Comparison of ENCODE assay signal across 27 cellular contexts in the genomic region with DNA sequence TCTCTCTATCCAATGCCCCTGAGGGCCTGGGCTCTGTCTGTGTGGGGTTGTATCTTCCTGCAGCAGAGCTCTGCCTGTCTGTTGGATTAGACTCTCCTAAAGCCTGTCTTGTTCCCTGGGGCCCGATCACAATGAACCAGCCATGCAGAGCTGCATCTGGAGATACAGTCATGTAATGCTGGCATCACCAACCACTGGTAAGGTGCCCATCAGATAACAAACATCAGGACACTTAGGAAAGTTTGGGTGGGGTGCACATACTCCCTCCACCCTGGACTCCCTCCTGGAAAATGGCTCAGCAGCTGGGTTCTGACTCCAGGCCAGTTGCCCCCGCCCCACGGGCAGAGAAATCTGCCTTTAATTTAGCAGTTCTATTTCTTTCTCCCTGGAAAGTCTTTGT.
"Had no signal": no experiment of that assay in that cellular context is flagged by ENCODE, and none has a peak within 500 bp of the region (broad histone marks: within the 10 kb centered on the region; RNA-seq: fewer than 3 reads in every experiment).

No MANE protein-coding gene starts in this region.

- H3K9me3 ChIP-seq: SJSA1 had no signal

- H3K4me3 ChIP-seq: SJSA1 had no signal

- H3K27me3 ChIP-seq: brain microvascular endothelial cell had no signal

- H3K4me1 ChIP-seq: SJSA1 had no signal

- H3K36me3 ChIP-seq: brain microvascular endothelial cell, SJSA1, WERI-Rb-1 had no signal

- DNase-seq: activated CD4-positive, alpha-beta T cell treated with anti-CD3 and anti-CD28 coated beads for 36 hours; activated CD8-positive, alpha-beta memory T cell treated with anti-CD3 and anti-CD28 coated beads, Interleukin-2, amount 50 U/mL, for 4 hours; activated CD8-positive, alpha-beta T cell treated with anti-CD3 and anti-CD28 coated beads for 36 hours; activated gamma-delta T cell treated with Interleukin-2 at 50 U/mL for 16 hours; activated naive CD4-positive, alpha-beta T cell treated with anti-CD3 and anti-CD28 coated beads, Interleukin-2, amount 10 ng/mL, durations not matched to agents 7 days and 5 days; activated naive CD8-positive, alpha-beta T cell treated with anti-CD3 and anti-CD28 coated beads for 36 hours; activated T-cell treated with anti-CD3 and anti-CD28 coated beads, Interleukin-2, amount 50 U/mL, for 72 hours; brain microvascular endothelial cell; KG1; MV-4-11; NCI-H1092 treated with DMSO at 0.1 percent for 48 hours; NCI-H1417 treated with DMSO at 0.1 percent for 48 hours; NCI-H1694; NCI-H2029; NCI-H2107; NCI-H345; NCI-H510A; NCI-H69; NK-92 treated with Interleukin-12 subunit alpha and Interleukin-12 subunit beta, amount 100 ng/mL, for 24 hours; OCI-M1; Right ventricle myocardium superior; T-helper 17 cell; T-helper 9 cell; WERI-Rb-1 had no signal

- H3K27ac ChIP-seq: brain microvascular endothelial cell, RWPE1, SJSA1, WERI-Rb-1 had no signal

- ATAC-seq: activated CD4-positive, alpha-beta T cell treated with anti-CD3 and anti-CD28 coated beads for 36 hours; activated CD8-positive, alpha-beta T cell treated with anti-CD3 and anti-CD28 coated beads for 36 hours; activated T-cell treated with anti-CD3 and anti-CD28 coated beads, Interleukin-2, amount 50 U/mL, for 72 hours; Panc1; T-helper 17 cell had no signal
